In genomic region chr6:13591205-13591921, GRCh38 we compare ENCODE assay signal across 29 cellular contexts.
"Had no signal": no experiment of that assay in that cellular context is flagged by ENCODE, and none has a peak within 500 bp of the region (broad histone marks: within the 10 kb centered on the region; RNA-seq: fewer than 3 reads in every experiment).

No MANE protein-coding gene starts in this region.

- H3K4me1 ChIP-seq: adrenal gland, colonic mucosa, foreskin keratinocyte, gastrocnemius medialis had no signal

- H3K9me3 Mint-ChIP-seq: activated CD4-positive, alpha-beta memory T cell treated with anti-CD3 and anti-CD28 coated beads for 36 hours; activated CD4-positive, alpha-beta T cell treated with anti-CD3 and anti-CD28 coated beads, Interleukin-2, amount 10 ng/mL, durations not matched to agents 24 days and 14 days; activated naive CD8-positive, alpha-beta T cell treated with anti-CD3 and anti-CD28 coated beads for 36 hours; activated naive CD8-positive, alpha-beta T cell treated with anti-CD3 and anti-CD28 coated beads, Interleukin-2, amount 50 U/mL, for 24 hours; activated T-cell treated with anti-CD3 and anti-CD28 coated beads, Interleukin-2, amount 50 U/mL, for 4 hours; activated T-helper 17 cell treated with anti-CD3 and anti-CD28 coated beads, Interleukin-2, amount 50 U/mL, for 72 hours had no signal

- H3K4me1 Mint-ChIP-seq: activated CD4-positive, alpha-beta T cell treated with anti-CD3 and anti-CD28 coated beads for 36 hours; activated naive CD8-positive, alpha-beta T cell treated with anti-CD3 and anti-CD28 coated beads for 36 hours; activated naive CD8-positive, alpha-beta T cell treated with anti-CD3 and anti-CD28 coated beads, Interleukin-2, amount 50 U/mL, for 24 hours; activated T-helper 17 cell treated with anti-CD3 and anti-CD28 coated beads, Interleukin-2, amount 50 U/mL, for 72 hours had no signal

- H3K27me3 Mint-ChIP-seq: activated CD4-positive, alpha-beta memory T cell treated with anti-CD3 and anti-CD28 coated beads for 36 hours; activated CD4-positive, alpha-beta T cell treated with anti-CD3 and anti-CD28 coated beads for 36 hours; activated CD4-positive, alpha-beta T cell treated with anti-CD3 and anti-CD28 coated beads, Interleukin-2, amount 10 ng/mL, durations not matched to agents 24 days and 14 days; activated naive CD8-positive, alpha-beta T cell treated with anti-CD3 and anti-CD28 coated beads for 36 hours; activated naive CD8-positive, alpha-beta T cell treated with anti-CD3 and anti-CD28 coated beads, Interleukin-2, amount 50 U/mL, for 24 hours; activated T-helper 17 cell treated with anti-CD3 and anti-CD28 coated beads, Interleukin-2, amount 50 U/mL, for 72 hours had no signal

- ATAC-seq: activated CD4-positive, alpha-beta T cell treated with anti-CD3 and anti-CD28 coated beads for 36 hours; activated CD8-positive, alpha-beta T cell treated with anti-CD3 and anti-CD28 coated beads, Interleukin-2, amount 10 ng/mL, durations not matched to agents 7 days and 5 days; activated naive CD8-positive, alpha-beta T cell treated with anti-CD3 and anti-CD28 coated beads, Interleukin-2, amount 50 U/mL, for 24 hours; activated T-cell treated with anti-CD3 and anti-CD28 coated beads, Interleukin-2, amount 50 U/mL, for 4 hours; activated T-helper 17 cell treated with anti-CD3 and anti-CD28 coated beads, Interleukin-2, amount 50 U/mL, for 72 hours; body of pancreas; foreskin keratinocyte; gastrocnemius medialis had no signal

- H3K4me3 Mint-ChIP-seq: activated CD4-positive, alpha-beta memory T cell treated with anti-CD3 and anti-CD28 coated beads for 36 hours; activated CD4-positive, alpha-beta T cell treated with anti-CD3 and anti-CD28 coated beads for 36 hours; activated CD4-positive, alpha-beta T cell treated with anti-CD3 and anti-CD28 coated beads, Interleukin-2, amount 10 ng/mL, durations not matched to agents 24 days and 14 days; activated CD8-positive, alpha-beta T cell treated with anti-CD3 and anti-CD28 coated beads, Interleukin-2, amount 10 ng/mL, durations not matched to agents 7 days and 5 days; activated naive CD8-positive, alpha-beta T cell treated with anti-CD3 and anti-CD28 coated beads for 36 hours; activated naive CD8-positive, alpha-beta T cell treated with anti-CD3 and anti-CD28 coated beads, Interleukin-2, amount 50 U/mL, for 24 hours; activated T-cell treated with anti-CD3 and anti-CD28 coated beads, Interleukin-2, amount 50 U/mL, for 4 hours; activated T-helper 17 cell treated with anti-CD3 and anti-CD28 coated beads, Interleukin-2, amount 50 U/mL, for 72 hours had no signal

- H3K4me3 ChIP-seq: adrenal gland, body of pancreas, colonic mucosa, gastrocnemius medialis, heart left ventricle had no signal

- H3K27ac Mint-ChIP-seq: activated CD4-positive, alpha-beta memory T cell treated with anti-CD3 and anti-CD28 coated beads for 36 hours; activated CD4-positive, alpha-beta T cell treated with anti-CD3 and anti-CD28 coated beads for 36 hours; activated CD4-positive, alpha-beta T cell treated with anti-CD3 and anti-CD28 coated beads, Interleukin-2, amount 10 ng/mL, durations not matched to agents 24 days and 14 days; activated CD8-positive, alpha-beta T cell treated with anti-CD3 and anti-CD28 coated beads, Interleukin-2, amount 10 ng/mL, durations not matched to agents 7 days and 5 days; activated naive CD8-positive, alpha-beta T cell treated with anti-CD3 and anti-CD28 coated beads for 36 hours; activated naive CD8-positive, alpha-beta T cell treated with anti-CD3 and anti-CD28 coated beads, Interleukin-2, amount 50 U/mL, for 24 hours; activated T-helper 17 cell treated with anti-CD3 and anti-CD28 coated beads, Interleukin-2, amount 50 U/mL, for 72 hours had no signal

- FAIRE-seq: endometrium, endothelial cell of umbilical vein had no signal

- DNase-seq: activated CD4-positive, alpha-beta memory T cell treated with anti-CD3 and anti-CD28 coated beads for 36 hours; activated CD4-positive, alpha-beta T cell treated with anti-CD3 and anti-CD28 coated beads for 36 hours; activated CD4-positive, alpha-beta T cell treated with anti-CD3 and anti-CD28 coated beads, Interleukin-2, amount 10 ng/mL, durations not matched to agents 24 days and 14 days; activated CD4-positive, CD25-positive, alpha-beta regulatory T cell; activated CD4-positive, CD25-positive, alpha-beta regulatory T cell treated with anti-CD3 and anti-CD28 coated beads, Interleukin-2, amount 50 U/mL, for 72 hours; activated CD8-positive, alpha-beta T cell treated with anti-CD3 and anti-CD28 coated beads, Interleukin-2, amount 10 ng/mL, durations not matched to agents 7 days and 5 days; activated effector memory CD4-positive, alpha-beta T cell treated with Interleukin-2 at 50 U/mL for 16 hours; activated gamma-delta T cell treated with Interleukin-2 at 50 U/mL for 16 hours; activated naive CD4-positive, alpha-beta T cell treated with anti-CD3 and anti-CD28 coated beads, Interleukin-2, amount 50 U/mL, for 16 hours; activated naive CD4-positive, alpha-beta T cell treated with Interleukin-2 at 50 U/mL for 16 hours; activated naive CD8-positive, alpha-beta T cell treated with anti-CD3 and anti-CD28 coated beads for 36 hours; activated naive CD8-positive, alpha-beta T cell treated with anti-CD3 and anti-CD28 coated beads, Interleukin-2, amount 50 U/mL, for 24 hours; activated T-cell treated with anti-CD3 and anti-CD28 coated beads, Interleukin-2, amount 50 U/mL, for 4 hours; adrenal gland; amygdala; aorta; body of pancreas; caudate nucleus; colonic mucosa; effector CD8-positive, alpha-beta T cell; foreskin keratinocyte; gastrocnemius medialis; glutamatergic neuron; heart left ventricle; T-helper 2 cell had no signal

- H3K27me3 ChIP-seq: adrenal gland, body of pancreas, colonic mucosa, foreskin keratinocyte, gastrocnemius medialis, heart left ventricle had no signal

- H3K9me3 ChIP-seq: adrenal gland, body of pancreas, colonic mucosa, gastrocnemius medialis, heart left ventricle had no signal

- H3K27ac ChIP-seq: adrenal gland, body of pancreas, colonic mucosa, epithelial cell of prostate, foreskin keratinocyte, gastrocnemius medialis, heart left ventricle had no signal
